Comparison of ENCODE assay signal across 1 cellular context in the genomic region with DNA sequence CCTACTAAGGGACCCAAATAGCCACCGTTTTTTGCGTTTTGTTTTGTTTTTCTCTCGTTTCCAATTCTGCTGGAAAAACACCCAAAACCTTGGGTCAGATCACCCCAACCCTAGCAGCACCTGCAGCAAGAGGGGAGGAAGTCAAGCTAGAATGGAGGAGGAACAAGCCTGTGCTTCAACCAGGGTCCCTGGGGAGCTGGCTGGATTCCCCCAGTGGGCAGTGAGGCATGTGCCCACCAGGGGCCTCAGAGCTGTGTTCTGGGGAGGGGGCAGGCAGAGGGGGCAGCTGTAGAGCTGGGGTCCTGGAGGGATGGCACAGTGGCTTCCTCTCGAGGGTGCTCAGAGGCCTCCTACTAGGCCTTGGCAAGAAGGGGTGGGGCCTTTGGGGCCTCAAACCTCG.
TF ChIP-seq lines count a peak whose summit lies in the region.

No MANE protein-coding gene starts in this region.

TF ChIP-seq in GM12878, 131 proteins besides CTCF, POLR2A, EP300 and RAD21 (continues in another document):
- TF ChIP-seq, protein P1, sequence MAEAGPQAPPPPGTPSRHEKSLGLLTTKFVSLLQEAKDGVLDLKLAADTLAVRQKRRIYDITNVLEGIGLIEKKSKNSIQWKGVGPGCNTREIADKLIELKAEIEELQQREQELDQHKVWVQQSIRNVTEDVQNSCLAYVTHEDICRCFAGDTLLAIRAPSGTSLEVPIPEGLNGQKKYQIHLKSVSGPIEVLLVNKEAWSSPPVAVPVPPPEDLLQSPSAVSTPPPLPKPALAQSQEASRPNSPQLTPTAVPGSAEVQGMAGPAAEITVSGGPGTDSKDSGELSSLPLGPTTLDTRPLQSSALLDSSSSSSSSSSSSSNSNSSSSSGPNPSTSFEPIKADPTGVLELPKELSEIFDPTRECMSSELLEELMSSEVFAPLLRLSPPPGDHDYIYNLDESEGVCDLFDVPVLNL (IDR thresholded peaks at IDR 0.05; ENCODE audit: low read depth, low read length): no peak
- TF ChIP-seq POLR2AphosphoS2 (IDR thresholded peaks at IDR 0.05; ENCODE audit: low read depth, low read length) (no peak), SMC3 (IDR thresholded peaks at IDR 0.05; ENCODE audit: borderline replicate concordance, low read length) (no peak), IKZF2 (IDR thresholded peaks at IDR 0.05) (peak in 1 of 2 experiments; percentile 26; a peak in 1 of 4 replicates), JUND (IDR thresholded peaks at IDR 0.05; ENCODE audit: low read depth, low read length) (no peak), HCFC1 (IDR thresholded peaks at IDR 0.05; ENCODE audit: low read length) (no peak), LARP7 (IDR thresholded peaks at IDR 0.05) (no peak), BHLHE40 (IDR thresholded peaks at IDR 0.05; ENCODE audit: borderline replicate concordance in 1 of 2, low read depth in 2 of 2, low read length in 1 of 2) (peak in 1 of 2 experiments; percentile 49; a peak in 1 of 4 replicates), MTA2 (IDR thresholded peaks at IDR 0.05; ENCODE audit: low read depth) (peak; percentile 45), KAT2A (conservative IDR thresholded peaks at IDR 0.05; ENCODE audit: control insufficient read depth, low read depth, low read length) (no peak), ETV6 (conservative IDR thresholded peaks at IDR 0.05 in 1 of 2, IDR thresholded peaks at IDR 0.05 in 1 of 2; ENCODE audit: borderline replicate concordance in 1 of 2, low read depth in 1 of 2) (no peak), CREB1 (IDR thresholded peaks at IDR 0.05; ENCODE audit: low read depth) (no peak), STAT1 (conservative IDR thresholded peaks at IDR 0.05) (no peak), SMARCA5 (IDR thresholded peaks at IDR 0.05) (no peak), FOXK2 (IDR thresholded peaks at IDR 0.05) (no peak), HDAC6 (IDR thresholded peaks at IDR 0.05; ENCODE audit: unreplicated experiment) (no peak), MEF2B (IDR thresholded peaks at IDR 0.05; ENCODE audit: partially characterized antibody, poor library complexity, severe bottlenecking) (peak; percentile 91), RAD51 (IDR thresholded peaks at IDR 0.05) (no peak), ESRRA (IDR thresholded peaks at IDR 0.05; ENCODE audit: low read length) (no peak), EED (IDR thresholded peaks at IDR 0.05; ENCODE audit: low read depth) (no peak), BACH1 (IDR thresholded peaks at IDR 0.05; ENCODE audit: borderline replicate concordance) (no peak), DPF2 (IDR thresholded peaks at IDR 0.05) (0 out of 2 replicates have a peak, but pooled peaks have one; percentile 34), CHD2 (IDR thresholded peaks at IDR 0.05; ENCODE audit: borderline replicate concordance, low read depth, low read length) (no peak), ZNF274 (IDR thresholded peaks at IDR 0.05; ENCODE audit: insufficient read depth, insufficient read length) (no peak), ZSCAN29 (IDR thresholded peaks at IDR 0.05) (no peak), RB1 (IDR thresholded peaks at IDR 0.05; ENCODE audit: borderline replicate concordance) (no peak), WRNIP1 (IDR thresholded peaks at IDR 0.05; ENCODE audit: borderline replicate concordance, low read depth, low read length) (no peak), FOS (IDR thresholded peaks at IDR 0.05; ENCODE audit: borderline replicate concordance, extremely low read depth, insufficient read length) (no peak)
- TF ChIP-seq, protein P2, sequence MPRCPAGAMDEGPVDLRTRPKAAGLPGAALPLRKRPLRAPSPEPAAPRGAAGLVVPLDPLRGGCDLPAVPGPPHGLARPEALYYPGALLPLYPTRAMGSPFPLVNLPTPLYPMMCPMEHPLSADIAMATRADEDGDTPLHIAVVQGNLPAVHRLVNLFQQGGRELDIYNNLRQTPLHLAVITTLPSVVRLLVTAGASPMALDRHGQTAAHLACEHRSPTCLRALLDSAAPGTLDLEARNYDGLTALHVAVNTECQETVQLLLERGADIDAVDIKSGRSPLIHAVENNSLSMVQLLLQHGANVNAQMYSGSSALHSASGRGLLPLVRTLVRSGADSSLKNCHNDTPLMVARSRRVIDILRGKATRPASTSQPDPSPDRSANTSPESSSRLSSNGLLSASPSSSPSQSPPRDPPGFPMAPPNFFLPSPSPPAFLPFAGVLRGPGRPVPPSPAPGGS (IDR thresholded peaks at IDR 0.05; ENCODE audit: borderline replicate concordance, insufficient read depth, low read depth, low read length, poor library complexity, severe bottlenecking): no peak
- TF ChIP-seq, protein P3, sequence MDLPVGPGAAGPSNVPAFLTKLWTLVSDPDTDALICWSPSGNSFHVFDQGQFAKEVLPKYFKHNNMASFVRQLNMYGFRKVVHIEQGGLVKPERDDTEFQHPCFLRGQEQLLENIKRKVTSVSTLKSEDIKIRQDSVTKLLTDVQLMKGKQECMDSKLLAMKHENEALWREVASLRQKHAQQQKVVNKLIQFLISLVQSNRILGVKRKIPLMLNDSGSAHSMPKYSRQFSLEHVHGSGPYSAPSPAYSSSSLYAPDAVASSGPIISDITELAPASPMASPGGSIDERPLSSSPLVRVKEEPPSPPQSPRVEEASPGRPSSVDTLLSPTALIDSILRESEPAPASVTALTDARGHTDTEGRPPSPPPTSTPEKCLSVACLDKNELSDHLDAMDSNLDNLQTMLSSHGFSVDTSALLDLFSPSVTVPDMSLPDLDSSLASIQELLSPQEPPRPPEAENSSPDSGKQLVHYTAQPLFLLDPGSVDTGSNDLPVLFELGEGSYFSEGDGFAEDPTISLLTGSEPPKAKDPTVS (IDR thresholded peaks at IDR 0.05; ENCODE audit: low read depth, low read length): no peak
- TF ChIP-seq, protein P4, sequence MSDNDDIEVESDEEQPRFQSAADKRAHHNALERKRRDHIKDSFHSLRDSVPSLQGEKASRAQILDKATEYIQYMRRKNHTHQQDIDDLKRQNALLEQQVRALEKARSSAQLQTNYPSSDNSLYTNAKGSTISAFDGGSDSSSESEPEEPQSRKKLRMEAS (IDR thresholded peaks at IDR 0.05; ENCODE audit: low read depth, low read length): no peak
- TF ChIP-seq, protein P5, sequence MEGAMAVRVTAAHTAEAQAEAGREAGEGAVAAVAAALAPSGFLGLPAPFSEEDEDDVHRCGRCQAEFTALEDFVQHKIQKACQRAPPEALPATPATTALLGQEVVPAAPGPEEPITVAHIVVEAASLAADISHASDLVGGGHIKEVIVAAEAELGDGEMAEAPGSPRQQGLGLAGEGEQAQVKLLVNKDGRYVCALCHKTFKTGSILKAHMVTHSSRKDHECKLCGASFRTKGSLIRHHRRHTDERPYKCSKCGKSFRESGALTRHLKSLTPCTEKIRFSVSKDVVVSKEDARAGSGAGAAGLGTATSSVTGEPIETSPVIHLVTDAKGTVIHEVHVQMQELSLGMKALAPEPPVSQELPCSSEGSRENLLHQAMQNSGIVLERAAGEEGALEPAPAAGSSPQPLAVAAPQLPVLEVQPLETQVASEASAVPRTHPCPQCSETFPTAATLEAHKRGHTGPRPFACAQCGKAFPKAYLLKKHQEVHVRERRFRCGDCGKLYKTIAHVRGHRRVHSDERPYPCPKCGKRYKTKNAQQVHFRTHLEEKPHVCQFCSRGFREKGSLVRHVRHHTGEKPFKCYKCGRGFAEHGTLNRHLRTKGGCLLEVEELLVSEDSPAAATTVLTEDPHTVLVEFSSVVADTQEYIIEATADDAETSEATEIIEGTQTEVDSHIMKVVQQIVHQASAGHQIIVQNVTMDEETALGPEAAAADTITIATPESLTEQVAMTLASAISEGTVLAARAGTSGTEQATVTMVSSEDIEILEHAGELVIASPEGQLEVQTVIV (IDR thresholded peaks at IDR 0.05; ENCODE audit: borderline replicate concordance, partially characterized antibody): no peak
- TF ChIP-seq, protein P6, sequence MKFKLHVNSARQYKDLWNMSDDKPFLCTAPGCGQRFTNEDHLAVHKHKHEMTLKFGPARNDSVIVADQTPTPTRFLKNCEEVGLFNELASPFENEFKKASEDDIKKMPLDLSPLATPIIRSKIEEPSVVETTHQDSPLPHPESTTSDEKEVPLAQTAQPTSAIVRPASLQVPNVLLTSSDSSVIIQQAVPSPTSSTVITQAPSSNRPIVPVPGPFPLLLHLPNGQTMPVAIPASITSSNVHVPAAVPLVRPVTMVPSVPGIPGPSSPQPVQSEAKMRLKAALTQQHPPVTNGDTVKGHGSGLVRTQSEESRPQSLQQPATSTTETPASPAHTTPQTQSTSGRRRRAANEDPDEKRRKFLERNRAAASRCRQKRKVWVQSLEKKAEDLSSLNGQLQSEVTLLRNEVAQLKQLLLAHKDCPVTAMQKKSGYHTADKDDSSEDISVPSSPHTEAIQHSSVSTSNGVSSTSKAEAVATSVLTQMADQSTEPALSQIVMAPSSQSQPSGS (IDR thresholded peaks at IDR 0.05; ENCODE audit: low read length): no peak
- TF ChIP-seq, protein P7, sequence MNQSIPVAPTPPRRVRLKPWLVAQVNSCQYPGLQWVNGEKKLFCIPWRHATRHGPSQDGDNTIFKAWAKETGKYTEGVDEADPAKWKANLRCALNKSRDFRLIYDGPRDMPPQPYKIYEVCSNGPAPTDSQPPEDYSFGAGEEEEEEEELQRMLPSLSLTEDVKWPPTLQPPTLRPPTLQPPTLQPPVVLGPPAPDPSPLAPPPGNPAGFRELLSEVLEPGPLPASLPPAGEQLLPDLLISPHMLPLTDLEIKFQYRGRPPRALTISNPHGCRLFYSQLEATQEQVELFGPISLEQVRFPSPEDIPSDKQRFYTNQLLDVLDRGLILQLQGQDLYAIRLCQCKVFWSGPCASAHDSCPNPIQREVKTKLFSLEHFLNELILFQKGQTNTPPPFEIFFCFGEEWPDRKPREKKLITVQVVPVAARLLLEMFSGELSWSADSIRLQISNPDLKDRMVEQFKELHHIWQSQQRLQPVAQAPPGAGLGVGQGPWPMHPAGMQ (IDR thresholded peaks at IDR 0.05; ENCODE audit: borderline replicate concordance): no peak
- TF ChIP-seq, protein P8, sequence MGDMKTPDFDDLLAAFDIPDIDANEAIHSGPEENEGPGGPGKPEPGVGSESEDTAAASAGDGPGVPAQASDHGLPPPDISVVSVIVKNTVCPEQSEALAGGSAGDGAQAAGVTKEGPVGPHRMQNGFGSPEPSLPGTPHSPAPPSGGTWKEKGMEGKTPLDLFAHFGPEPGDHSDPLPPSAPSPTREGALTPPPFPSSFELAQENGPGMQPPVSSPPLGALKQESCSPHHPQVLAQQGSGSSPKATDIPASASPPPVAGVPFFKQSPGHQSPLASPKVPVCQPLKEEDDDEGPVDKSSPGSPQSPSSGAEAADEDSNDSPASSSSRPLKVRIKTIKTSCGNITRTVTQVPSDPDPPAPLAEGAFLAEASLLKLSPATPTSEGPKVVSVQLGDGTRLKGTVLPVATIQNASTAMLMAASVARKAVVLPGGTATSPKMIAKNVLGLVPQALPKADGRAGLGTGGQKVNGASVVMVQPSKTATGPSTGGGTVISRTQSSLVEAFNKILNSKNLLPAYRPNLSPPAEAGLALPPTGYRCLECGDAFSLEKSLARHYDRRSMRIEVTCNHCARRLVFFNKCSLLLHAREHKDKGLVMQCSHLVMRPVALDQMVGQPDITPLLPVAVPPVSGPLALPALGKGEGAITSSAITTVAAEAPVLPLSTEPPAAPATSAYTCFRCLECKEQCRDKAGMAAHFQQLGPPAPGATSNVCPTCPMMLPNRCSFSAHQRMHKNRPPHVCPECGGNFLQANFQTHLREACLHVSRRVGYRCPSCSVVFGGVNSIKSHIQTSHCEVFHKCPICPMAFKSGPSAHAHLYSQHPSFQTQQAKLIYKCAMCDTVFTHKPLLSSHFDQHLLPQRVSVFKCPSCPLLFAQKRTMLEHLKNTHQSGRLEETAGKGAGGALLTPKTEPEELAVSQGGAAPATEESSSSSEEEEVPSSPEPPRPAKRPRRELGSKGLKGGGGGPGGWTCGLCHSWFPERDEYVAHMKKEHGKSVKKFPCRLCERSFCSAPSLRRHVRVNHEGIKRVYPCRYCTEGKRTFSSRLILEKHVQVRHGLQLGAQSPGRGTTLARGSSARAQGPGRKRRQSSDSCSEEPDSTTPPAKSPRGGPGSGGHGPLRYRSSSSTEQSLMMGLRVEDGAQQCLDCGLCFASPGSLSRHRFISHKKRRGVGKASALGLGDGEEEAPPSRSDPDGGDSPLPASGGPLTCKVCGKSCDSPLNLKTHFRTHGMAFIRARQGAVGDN (IDR thresholded peaks at IDR 0.05): peak; percentile 66; the same call in 1 of the 2 replicates
- TF ChIP-seq, protein P9, sequence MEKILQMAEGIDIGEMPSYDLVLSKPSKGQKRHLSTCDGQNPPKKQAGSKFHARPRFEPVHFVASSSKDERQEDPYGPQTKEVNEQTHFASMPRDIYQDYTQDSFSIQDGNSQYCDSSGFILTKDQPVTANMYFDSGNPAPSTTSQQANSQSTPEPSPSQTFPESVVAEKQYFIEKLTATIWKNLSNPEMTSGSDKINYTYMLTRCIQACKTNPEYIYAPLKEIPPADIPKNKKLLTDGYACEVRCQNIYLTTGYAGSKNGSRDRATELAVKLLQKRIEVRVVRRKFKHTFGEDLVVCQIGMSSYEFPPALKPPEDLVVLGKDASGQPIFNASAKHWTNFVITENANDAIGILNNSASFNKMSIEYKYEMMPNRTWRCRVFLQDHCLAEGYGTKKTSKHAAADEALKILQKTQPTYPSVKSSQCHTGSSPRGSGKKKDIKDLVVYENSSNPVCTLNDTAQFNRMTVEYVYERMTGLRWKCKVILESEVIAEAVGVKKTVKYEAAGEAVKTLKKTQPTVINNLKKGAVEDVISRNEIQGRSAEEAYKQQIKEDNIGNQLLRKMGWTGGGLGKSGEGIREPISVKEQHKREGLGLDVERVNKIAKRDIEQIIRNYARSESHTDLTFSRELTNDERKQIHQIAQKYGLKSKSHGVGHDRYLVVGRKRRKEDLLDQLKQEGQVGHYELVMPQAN (conservative IDR thresholded peaks at IDR 0.05): no peak
- TF ChIP-seq, protein P10, sequence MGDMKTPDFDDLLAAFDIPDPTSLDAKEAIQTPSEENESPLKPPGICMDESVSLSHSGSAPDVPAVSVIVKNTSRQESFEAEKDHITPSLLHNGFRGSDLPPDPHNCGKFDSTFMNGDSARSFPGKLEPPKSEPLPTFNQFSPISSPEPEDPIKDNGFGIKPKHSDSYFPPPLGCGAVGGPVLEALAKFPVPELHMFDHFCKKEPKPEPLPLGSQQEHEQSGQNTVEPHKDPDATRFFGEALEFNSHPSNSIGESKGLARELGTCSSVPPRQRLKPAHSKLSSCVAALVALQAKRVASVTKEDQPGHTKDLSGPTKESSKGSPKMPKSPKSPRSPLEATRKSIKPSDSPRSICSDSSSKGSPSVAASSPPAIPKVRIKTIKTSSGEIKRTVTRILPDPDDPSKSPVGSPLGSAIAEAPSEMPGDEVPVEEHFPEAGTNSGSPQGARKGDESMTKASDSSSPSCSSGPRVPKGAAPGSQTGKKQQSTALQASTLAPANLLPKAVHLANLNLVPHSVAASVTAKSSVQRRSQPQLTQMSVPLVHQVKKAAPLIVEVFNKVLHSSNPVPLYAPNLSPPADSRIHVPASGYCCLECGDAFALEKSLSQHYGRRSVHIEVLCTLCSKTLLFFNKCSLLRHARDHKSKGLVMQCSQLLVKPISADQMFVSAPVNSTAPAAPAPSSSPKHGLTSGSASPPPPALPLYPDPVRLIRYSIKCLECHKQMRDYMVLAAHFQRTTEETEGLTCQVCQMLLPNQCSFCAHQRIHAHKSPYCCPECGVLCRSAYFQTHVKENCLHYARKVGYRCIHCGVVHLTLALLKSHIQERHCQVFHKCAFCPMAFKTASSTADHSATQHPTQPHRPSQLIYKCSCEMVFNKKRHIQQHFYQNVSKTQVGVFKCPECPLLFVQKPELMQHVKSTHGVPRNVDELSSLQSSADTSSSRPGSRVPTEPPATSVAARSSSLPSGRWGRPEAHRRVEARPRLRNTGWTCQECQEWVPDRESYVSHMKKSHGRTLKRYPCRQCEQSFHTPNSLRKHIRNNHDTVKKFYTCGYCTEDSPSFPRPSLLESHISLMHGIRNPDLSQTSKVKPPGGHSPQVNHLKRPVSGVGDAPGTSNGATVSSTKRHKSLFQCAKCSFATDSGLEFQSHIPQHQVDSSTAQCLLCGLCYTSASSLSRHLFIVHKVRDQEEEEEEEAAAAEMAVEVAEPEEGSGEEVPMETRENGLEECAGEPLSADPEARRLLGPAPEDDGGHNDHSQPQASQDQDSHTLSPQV (IDR thresholded peaks at IDR 0.05): no peak
